Comparison of ENCODE assay signal across 1 cellular context in the genomic region with DNA sequence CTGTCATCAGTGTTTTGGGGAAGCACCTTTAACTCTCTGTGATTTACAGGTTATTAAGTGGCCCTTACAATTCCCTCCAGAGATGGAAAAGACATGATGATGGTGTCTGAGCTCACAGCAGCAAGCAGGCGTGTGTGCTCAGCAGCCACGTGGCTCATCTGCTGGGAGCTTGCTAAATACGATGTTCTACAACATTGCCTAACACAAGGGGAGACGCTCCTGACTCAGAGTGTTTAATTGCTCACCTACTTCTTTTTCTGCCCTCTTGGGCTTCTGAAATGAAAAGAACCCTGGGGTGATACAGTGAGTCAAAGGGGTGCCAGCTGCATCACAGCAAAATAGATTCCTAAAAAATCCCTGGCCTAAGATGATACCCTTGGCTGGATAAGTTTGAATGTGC. TPM values are rescaled to one million over a fixed set of nuclear protein-coding genes. Genes with fewer than 3 reads are reported as not detected.
"Had no signal": no experiment of that assay in that cellular context is flagged by ENCODE, and none has a peak within 500 bp of the region (broad histone marks: within the 10 kb centered on the region; RNA-seq: fewer than 3 reads in every experiment).

No MANE protein-coding gene starts in this region.

RNA-seq across cellular contexts. Expression of a gene that starts 56.2 kb away (rescaled TPM):
- total RNA-seq: natural killer cell had no signal
